ENCODE assay signal across 8 cellular contexts in the genomic region with DNA sequence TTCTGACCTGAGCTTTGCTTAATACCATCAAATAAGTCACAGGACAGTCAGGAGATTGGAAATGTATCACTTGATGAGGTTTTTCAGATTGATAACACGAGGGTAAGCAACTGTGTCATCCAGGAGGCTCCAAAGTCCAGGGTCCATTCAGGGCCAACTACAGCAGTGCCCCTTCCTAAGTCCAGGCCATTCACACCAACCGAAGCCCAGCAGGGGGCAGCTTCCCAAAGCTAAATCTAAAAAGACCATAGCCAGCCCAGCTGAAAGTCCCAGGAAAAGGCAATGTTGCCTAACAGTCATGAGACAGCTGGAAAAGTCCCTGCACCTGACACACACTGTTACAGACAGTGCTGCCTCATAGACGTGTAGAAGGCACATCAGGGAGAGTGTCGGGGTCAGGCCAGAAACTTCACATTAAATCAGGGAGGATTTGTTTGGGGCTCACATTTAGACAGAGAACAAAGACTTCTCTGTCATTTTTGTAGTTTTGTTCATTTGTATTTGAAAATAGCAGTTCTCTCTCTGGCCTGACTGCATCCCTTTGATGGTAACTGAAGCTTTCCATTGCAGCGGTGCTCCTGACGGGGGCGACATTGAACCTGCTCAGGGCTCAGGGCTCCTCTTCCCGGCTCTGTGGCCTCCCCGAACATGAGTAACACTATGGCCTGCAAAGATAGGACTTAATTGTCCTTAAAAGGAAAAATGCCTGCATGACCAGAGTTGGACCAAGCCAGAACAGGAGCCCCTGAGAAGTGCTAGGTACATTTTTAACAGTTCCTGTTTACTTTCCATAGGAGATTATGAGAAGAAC.
A peak's percentile ranks its signal among the peaks of the same experiment; 100 is the strongest.
DNase-seq lines count a peak whose midpoint lies in the region; ATAC-seq lines count a peak whose summit lies in the region.

No MANE protein-coding gene starts in this region.

- intact Hi-C loops in Right ventricle myocardium inferior (cut with DNase I): loop anchor here (1.0 to 10.0 kb wide), 3 partner anchors 610 to 728 kb away; no protein-coding TSS in a partner anchor

- DNase-seq in ACHN: peak; percentile 76
- DNase-seq in NCI-H748 treated with DMSO at 0.1 percent for 48 hours (lab: John Stamatoyannopoulos, UW): peak; percentile 75
- DNase-seq in activated naive CD4-positive, alpha-beta T cell treated with Interleukin-2 at 50 U/mL for 16 hours: peak; percentile 23
- DNase-seq in Right ventricle myocardium inferior (ENCODE audit: missing footprints): peak; percentile 73
- peak; percentile 95 for DNase-seq in pons (ENCODE audit: low spot score)
- DNase-seq in GM19240 (ENCODE audit: insufficient read length, low spot score): no peak

- ATAC-seq in GM18502 (IDR thresholded peaks at IDR 0.05; ENCODE audit: poor library complexity, unreplicated experiment) (peak; percentile 86), HG02973 (IDR thresholded peaks at IDR 0.05; ENCODE audit: unreplicated experiment) (peak; percentile 70), Right ventricle myocardium inferior (peak; percentile 85)

- in situ Hi-C loops in ACHN (cut with HindIII; ENCODE audit: low pct_ligation_motif_present, low pct_unique_long_range_greater_than_20kb, low sequenced_read_pairs): no loop called here
